Comparison of ENCODE assay signal across 19 cellular contexts in genomic region chr17:38547439-38547838, GRCh38.
"Had no signal": no experiment of that assay in that cellular context is flagged by ENCODE, and none has a peak within 500 bp of the region (broad histone marks: within the 10 kb centered on the region; RNA-seq: fewer than 3 reads in every experiment).

No MANE protein-coding gene starts in this region.

- DNase-seq: activated B cell treated with CpG ODN at 0.5 μM for 24 hours; activated CD4-positive, alpha-beta memory T cell treated with anti-CD3 and anti-CD28 coated beads for 36 hours; activated CD4-positive, alpha-beta T cell treated with anti-CD3 and anti-CD28 coated beads, Interleukin-2, amount 10 ng/mL, durations not matched to agents 7 days and 5 days; activated CD8-positive, alpha-beta memory T cell treated with anti-CD3 and anti-CD28 coated beads, Interleukin-2, amount 50 U/mL, for 4 hours; activated naive CD4-positive, alpha-beta T cell; aorta; caudate nucleus; colonic mucosa; MV-4-11; NCI-H1105; NCI-H1436; NCI-H1694 treated with DMSO at 0.1 percent for 48 hours; NCI-H2029 treated with DMSO at 0.1 percent for 48 hours; NCI-H510A treated with DMSO at 0.1 percent for 48 hours; PC-9; SIG-M5; T-cell; T-helper 2 cell; T1000 had no signal

- ATAC-seq: T-cell had no signal
